In genomic region chr22:48147404-48147803, GRCh38 we compare ENCODE assay signal across 21 cellular contexts.
"Had no signal": no experiment of that assay in that cellular context is flagged by ENCODE, and none has a peak within 500 bp of the region (broad histone marks: within the 10 kb centered on the region; RNA-seq: fewer than 3 reads in every experiment).

No MANE protein-coding gene starts in this region.

- H3K4me3 ChIP-seq: adrenal gland, breast epithelium had no signal

- H3K27ac ChIP-seq: adrenal gland, breast epithelium had no signal

- H3K4me1 Mint-ChIP-seq: activated naive CD8-positive, alpha-beta T cell treated with anti-CD3 and anti-CD28 coated beads, Interleukin-2, amount 10 ng/mL, durations not matched to agents 7 days and 5 days had no signal

- H3K36me3 Mint-ChIP-seq: activated naive CD8-positive, alpha-beta T cell treated with anti-CD3 and anti-CD28 coated beads, Interleukin-2, amount 10 ng/mL, durations not matched to agents 7 days and 5 days had no signal

- DNase-seq: activated CD4-positive, alpha-beta T cell treated with anti-CD3 and anti-CD28 coated beads for 4 hours; activated CD8-positive, alpha-beta memory T cell treated with anti-CD3 and anti-CD28 coated beads, Interleukin-2, amount 50 U/mL, for 4 hours; activated CD8-positive, alpha-beta T cell treated with anti-CD3 and anti-CD28 coated beads for 36 hours; activated gamma-delta T cell treated with Interleukin-2 at 50 U/mL for 16 hours; activated naive CD4-positive, alpha-beta T cell treated with anti-CD3 and anti-CD28 coated beads, Interleukin-2, amount 50 U/mL, for 16 hours; activated naive CD8-positive, alpha-beta T cell treated with anti-CD3 and anti-CD28 coated beads, Interleukin-2, amount 10 ng/mL, durations not matched to agents 7 days and 5 days; activated T-cell treated with anti-CD3 and anti-CD28 coated beads, Interleukin-2, amount 50 U/mL, for 72 hours; adrenal gland; aorta; NCI-H1092 treated with DMSO at 0.1 percent for 48 hours; NCI-H1417 treated with DMSO at 0.1 percent for 48 hours; NCI-H2029; NCI-H2107; NCI-H226; NCI-H526; NCI-H774; SIG-M5; T-helper 17 cell; T1000 had no signal

- ATAC-seq: activated CD8-positive, alpha-beta T cell treated with anti-CD3 and anti-CD28 coated beads for 36 hours; activated T-cell treated with anti-CD3 and anti-CD28 coated beads, Interleukin-2, amount 50 U/mL, for 72 hours; T-helper 17 cell had no signal

- H3K36me3 ChIP-seq: adrenal gland, breast epithelium had no signal

- H3K4me3 Mint-ChIP-seq: activated CD8-positive, alpha-beta T cell treated with anti-CD3 and anti-CD28 coated beads for 36 hours; activated naive CD8-positive, alpha-beta T cell treated with anti-CD3 and anti-CD28 coated beads, Interleukin-2, amount 10 ng/mL, durations not matched to agents 7 days and 5 days; activated T-cell treated with anti-CD3 and anti-CD28 coated beads, Interleukin-2, amount 50 U/mL, for 72 hours; T-helper 17 cell had no signal

- H3K4me1 ChIP-seq: adrenal gland, breast epithelium had no signal

- H3K9me3 ChIP-seq: adrenal gland, breast epithelium had no signal

- H3K9me3 Mint-ChIP-seq: activated CD8-positive, alpha-beta T cell treated with anti-CD3 and anti-CD28 coated beads for 36 hours; activated naive CD8-positive, alpha-beta T cell treated with anti-CD3 and anti-CD28 coated beads, Interleukin-2, amount 10 ng/mL, durations not matched to agents 7 days and 5 days; activated T-cell treated with anti-CD3 and anti-CD28 coated beads, Interleukin-2, amount 50 U/mL, for 72 hours; activated T-helper 2 cell treated with anti-CD3 and anti-CD28 coated beads, Interferon-gamma antibody, Interleukin-2, Interleukin-4, amounts not matched to agents 10 μg/mL and 5 μg/mL and 100 μg/mL, durations not matched to agents 14 hours and 24 hours and 36 hours had no signal

- H3K27ac Mint-ChIP-seq: activated CD8-positive, alpha-beta T cell treated with anti-CD3 and anti-CD28 coated beads for 36 hours; activated naive CD8-positive, alpha-beta T cell treated with anti-CD3 and anti-CD28 coated beads, Interleukin-2, amount 10 ng/mL, durations not matched to agents 7 days and 5 days; activated T-cell treated with anti-CD3 and anti-CD28 coated beads, Interleukin-2, amount 50 U/mL, for 72 hours; activated T-helper 2 cell treated with anti-CD3 and anti-CD28 coated beads, Interferon-gamma antibody, Interleukin-2, Interleukin-4, amounts not matched to agents 10 μg/mL and 5 μg/mL and 100 μg/mL, durations not matched to agents 14 hours and 24 hours and 36 hours; T-helper 17 cell had no signal
